8 cellular contexts compared by ENCODE assay signal in the genomic region with DNA sequence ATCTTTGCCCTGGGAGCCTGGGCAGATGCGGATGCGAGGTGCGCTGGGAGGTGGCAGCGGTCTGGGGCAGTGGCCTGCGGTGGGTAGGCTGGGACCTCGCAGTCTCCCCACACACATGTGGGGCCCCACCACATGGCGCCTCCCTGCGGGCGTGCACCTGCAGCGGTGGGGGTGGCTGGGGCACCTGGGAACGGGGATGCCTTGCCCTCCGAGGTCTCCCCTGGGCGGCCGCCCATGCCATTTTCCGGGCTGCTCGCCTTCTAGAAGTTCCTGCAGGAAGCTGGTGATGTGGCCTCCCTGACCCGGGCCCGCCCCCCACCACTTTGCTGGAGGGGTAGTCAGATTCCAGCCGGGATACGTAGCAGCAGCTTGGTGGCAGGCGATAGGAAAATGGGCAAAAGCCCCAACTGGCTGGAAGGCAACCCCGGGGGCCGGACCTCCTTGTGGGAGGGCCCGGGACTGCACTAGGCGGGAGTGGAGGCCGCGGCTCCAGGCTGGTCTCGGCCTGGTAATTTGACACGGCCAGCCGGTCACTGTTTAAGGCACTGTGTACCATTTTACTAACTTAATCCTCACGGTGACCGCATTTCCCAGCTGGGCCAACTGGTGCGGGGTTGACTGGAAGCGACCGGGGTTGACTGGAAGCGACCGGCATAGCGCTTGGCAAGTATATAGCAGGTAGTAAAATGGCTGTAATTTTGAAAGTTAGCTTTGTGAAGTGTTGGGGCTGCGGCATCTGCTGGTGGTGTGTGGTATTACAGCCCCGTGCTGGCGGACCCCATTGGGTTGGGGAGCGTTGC. TPM values are rescaled to one million over a fixed set of nuclear protein-coding genes. Genes with fewer than 3 reads are reported as not detected.
DNase-seq lines count a peak whose midpoint lies in the region; ATAC-seq, FAIRE-seq and TF ChIP-seq lines count a peak whose summit lies in the region.

No MANE protein-coding gene starts in this region.

- TF ChIP-seq POLR2A in HepG2 (IDR thresholded peaks at IDR 0.05; ENCODE audit: insufficient read depth in 1 of 2, low read depth in 2 of 2, low read length in 2 of 2) (no peak), testis (IDR thresholded peaks at IDR 0.05) (no peak)

- H3K36me3 Mint-ChIP-seq in GM23338 (ENCODE audit: low read depth) (peaks cover 88% of the 10 kb centered on the region), brain (peaks cover 50% of the 10 kb centered on the region)

- 93% methylated on average over 41 of the region's 42 CpGs for WGBS in HepG2 (ENCODE audit: low lambda C conversion rate)
- WGBS in testis, 2 donors = 23 to 44% methylated on average over 26 to 42 of the region's 42 CpGs

- peaks cover 44% of the 10 kb centered on the region for H4K20me1 ChIP-seq in GM23338 (replicated peaks; ENCODE audit: insufficient read depth)
- H4K20me1 ChIP-seq in PC-9 (ENCODE audit: insufficient read depth) = 0 out of 2 replicates have a peak, but pooled peaks cover 4% of the 10 kb centered on the region
- peaks cover 7% of the 10 kb centered on the region; the same call in 1 of the 2 replicates for H4K20me1 ChIP-seq in HepG2 (ENCODE audit: insufficient read depth, low read length)

- in situ Hi-C loops in HepG2 (cut with HindIII; ENCODE audit: extremely low pct_ligation_motif_present, low pct_unique_long_range_greater_than_20kb) = no loop called here

- H3K27me3 ChIP-seq in GM23338 (ENCODE audit: insufficient read depth) (no peaks in the 10 kb centered on the region), PC-9 (ENCODE audit: insufficient read depth, low read depth) (no peaks in the 10 kb centered on the region), HepG2 (ENCODE audit: control insufficient read depth in 1 of 2, insufficient read depth in 2 of 2, low read length in 2 of 2) (no peaks in the 10 kb centered on the region), testis (no peaks in the 10 kb centered on the region)

- H3K27me3 Mint-ChIP-seq in GM23338 (ENCODE audit: insufficient read depth, low read depth, poor library complexity) (peaks cover 17% of the 10 kb centered on the region), brain (no peaks in the 10 kb centered on the region)

- TF ChIP-seq CTCF in GM23338 (conservative IDR thresholded peaks at IDR 0.05; ENCODE audit: low read depth in 2 of 2) (peak; percentile 81 to 90), PC-9 (conservative IDR thresholded peaks at IDR 0.05) (peak; percentile 79), brain (conservative IDR thresholded peaks at IDR 0.05) (peak; percentile 48 to 73), HepG2 (CRISPR knock-in tag; IDR thresholded peaks at IDR 0.05) (peak; percentile 73), testis (IDR thresholded peaks at IDR 0.05) (peak; percentile 72 to 86 (median 84))

- H2AFZ ChIP-seq in GM23338 = no peak overlapping the region
- H2AFZ ChIP-seq in PC-9 = no peak overlapping the region
- no peak overlapping the region for H2AFZ ChIP-seq in HepG2 (ENCODE audit: low read length)

- no peak for FAIRE-seq in HepG2 (lab: Jason Lieb, UNC)

- CTCF ChIA-PET in PC-9 (lab: Charles Lee) = interaction anchor here (0.7 to 0.9 kb wide), 5 partner anchors 65 to 346 kb away, joined by 3 to 12 read pairs (median 3); no protein-coding TSS in a partner anchor
- CTCF ChIA-PET in HepG2 (lab: Yijun Ruan, JAX; ENCODE audit: low intra/inter-chr PET ratio, low total read pairs) = interaction anchor here (2.4 kb wide), 1 partner anchor 82 kb away, joined by 13 read pairs; no protein-coding TSS in a partner anchor

- H3K4me3 Mint-ChIP-seq in GM23338 (peak overlapping the region; percentile 32; the same call in 1 of the 3 replicates), brain (no peak overlapping the region)

- H3K4me1 ChIP-seq in GM23338 (ENCODE audit: insufficient read depth) = peaks cover 26% of the 10 kb centered on the region
- H3K4me1 ChIP-seq in PC-9 (replicated peaks; ENCODE audit: insufficient read depth) = no peaks in the 10 kb centered on the region
- H3K4me1 ChIP-seq in HepG2 (ENCODE audit: insufficient read depth, low read length) = no peaks in the 10 kb centered on the region
- no peaks in the 10 kb centered on the region for H3K4me1 ChIP-seq in testis

- H3K27ac Mint-ChIP-seq in GM23338 (peak overlapping the region; percentile 87), brain (peak overlapping the region in 1 of 5 experiments; percentile 47)

- DNase-seq in AG20443 (ENCODE audit: low spot score) = peak; percentile 75
- peak; percentile 92 for DNase-seq in GM23338 (ENCODE audit: low spot score)
- peak in 1 of 2 experiments; percentile 20 for DNase-seq in PC-9
- no peak for DNase-seq in HepG2 (ENCODE audit: low spot score)
- DNase-seq in testis = peak; percentile 83

- BruUV-seq in PC-9 (replicated peaks; lab: Mats Ljungman, UMichigan) (no TSS peak), HepG2 (replicated peaks; lab: Mats Ljungman, UMichigan) (no TSS peak)

- peaks cover 52% of the 10 kb centered on the region for H3K36me3 ChIP-seq in GM23338 (ENCODE audit: insufficient read depth)
- H3K36me3 ChIP-seq in PC-9 (ENCODE audit: low read depth) = peaks cover 32% of the 10 kb centered on the region
- peaks cover 32 to 87% of the 10 kb centered on the region in 2 experiments for H3K36me3 ChIP-seq in HepG2 (replicated peaks in 1 of 2; ENCODE audit: control insufficient read depth in 1 of 2, insufficient read depth in 2 of 2, low read length in 2 of 2)
- H3K36me3 ChIP-seq in testis (ENCODE audit: low read depth, missing control alignments) = no peaks in the 10 kb centered on the region

- H3K9me2 ChIP-seq in GM23338 (ENCODE audit: insufficient read depth) = no peaks in the 10 kb centered on the region
- no peaks in the 10 kb centered on the region for H3K9me2 ChIP-seq in PC-9 (ENCODE audit: insufficient read depth)

- no peak overlapping the region; the same call in 1 of the 2 replicates for H3K4me3 ChIP-seq in GM23338
- H3K4me3 ChIP-seq in PC-9 = no peak overlapping the region
- H3K4me3 ChIP-seq in HepG2 (replicated peaks in 1 of 3; ENCODE audit: insufficient read depth in 1 of 3, low read depth in 2 of 3, low read length in 3 of 3) = no peak overlapping the region
- peak overlapping the region; percentile 32 to 46 for H3K4me3 ChIP-seq in testis

- peak; percentile 81 for TF ChIP-seq RAD21 in HepG2 (CRISPR knock-in tag; IDR thresholded peaks at IDR 0.05)

- H3K9ac ChIP-seq in HepG2 (ENCODE audit: insufficient read depth, low read depth, low read length) = no peak overlapping the region

- TF ChIP-seq EP300 in HepG2 (IDR thresholded peaks at IDR 0.05; ENCODE audit: low read depth in 2 of 2, low read length in 2 of 2) (no peak), HepG2 (CRISPR knock-in tag; IDR thresholded peaks at IDR 0.05; ENCODE audit: borderline replicate concordance) (no peak)

- POLR2A ChIA-PET in PC-9 (lab: Charles Lee; ENCODE audit: unreplicated experiment) (no interaction called here), HepG2 (lab: Yijun Ruan, JAX) (interaction anchor here (0.6 to 1.4 kb wide), 6 partner anchors 36 to 147 kb away, joined by 3 to 8 read pairs (median 4); a partner anchor contains a TSS)

- intact Hi-C loops in PC-9 (cut with micrococcal nuclease; ENCODE audit: unreplicated experiment) (loop anchor here (5.0 to 10.0 kb wide), 4 partner anchors 159 to 1011 kb away; no protein-coding TSS in a partner anchor), HepG2 (cut with micrococcal nuclease; ENCODE audit: unreplicated experiment) (loop anchor here (1.0 to 10.0 kb wide), 2 partner anchors 81 to 231 kb away; no protein-coding TSS in a partner anchor), testis (cut with DNase I; ENCODE audit: low total_unique reads) (no loop called here)

- H3F3A ChIP-seq in GM23338 (replicated peaks; ENCODE audit: low read depth) (peaks cover 68% of the 10 kb centered on the region), PC-9 (ENCODE audit: insufficient read depth, low read depth) (peaks cover 20% of the 10 kb centered on the region)

- ATAC-seq in GM23338 (peak; percentile 82), HepG2 (peak; percentile 56), GM19023 (IDR thresholded peaks at IDR 0.05; ENCODE audit: unreplicated experiment) (no peak), HG03095 (IDR thresholded peaks at IDR 0.05; ENCODE audit: unreplicated experiment) (no peak)

- H3K4me2 ChIP-seq in GM23338 = peak overlapping the region; percentile 51; the same call in 1 of the 2 replicates
- no peak overlapping the region for H3K4me2 ChIP-seq in PC-9
- H3K4me2 ChIP-seq in HepG2 (ENCODE audit: low read depth, low read length) = no peak overlapping the region

- peak overlapping the region; percentile 76 for H3K27ac ChIP-seq in GM23338 (ENCODE audit: low read depth)
- H3K27ac ChIP-seq in PC-9 = no peak overlapping the region
- no peak overlapping the region for H3K27ac ChIP-seq in HepG2 (ENCODE audit: extremely low read length, insufficient read depth, low read length)
- H3K27ac ChIP-seq in testis = peak overlapping the region; percentile 63 to 72

- H3K9me3 ChIP-seq in PC-9 (ENCODE audit: insufficient read depth, low read depth) (no peaks in the 10 kb centered on the region), HepG2 (ENCODE audit: low read length) (no peaks in the 10 kb centered on the region), testis (no peaks in the 10 kb centered on the region)

- H3K79me2 ChIP-seq in GM23338 (replicated peaks; ENCODE audit: insufficient read depth) = peaks cover 54% of the 10 kb centered on the region
- no peaks in the 10 kb centered on the region for H3K79me2 ChIP-seq in PC-9 (ENCODE audit: low read depth)
- H3K79me2 ChIP-seq in HepG2 (ENCODE audit: insufficient read depth, low read length) = peaks cover 5% of the 10 kb centered on the region

- H3K4me1 Mint-ChIP-seq in GM23338 (peaks cover 27% of the 10 kb centered on the region), brain (peaks cover 13% of the 10 kb centered on the region)

- H3K9me3 Mint-ChIP-seq in GM23338 = no peaks in the 10 kb centered on the region
- no peaks in the 10 kb centered on the region for H3K9me3 Mint-ChIP-seq in brain

RNA-seq across cellular contexts. Expression of a gene that starts 38.5 kb away (rescaled TPM):
- total RNA-seq in GM23338 (2014; rRNA removed; shearing (Covaris generic)) = 231 and 249 TPM in 2 replicates
- 66.1 and 68.6 TPM in 2 replicates for polyA plus RNA-seq in GM23338 (2016; fragmentation: Nextera tagmentation; extraction: Ambion mirVana)
- total RNA-seq in PC-9 (2021) = 56.5 and 57.4 TPM in 2 replicates
- not detected for polyA plus RNA-seq in brain (ENCODE audit: insufficient read depth, low read depth, low replicate concordance)
- 75.1 and 116 TPM in 2 replicates for total RNA-seq in HepG2 (2016; rRNA removed; fragmentation: Illumina TruSeq; extraction: Trizol)
- 9.9 and 10.7 TPM in 2 replicates for total RNA-seq in HepG2 (2016; cell fraction: cytosol; rRNA removed; fragmentation: Illumina TruSeq; extraction: Trizol; ENCODE audit: low read depth)
- 72.3 and 98.1 TPM in 2 replicates for total RNA-seq in HepG2 (2016; cell fraction: insoluble cytoplasmic fraction; rRNA removed; fragmentation: Illumina TruSeq; extraction: Trizol)
- total RNA-seq in HepG2 (2016; cell fraction: membrane; rRNA removed; fragmentation: Illumina TruSeq; extraction: Trizol) = 48.4 and 51.3 TPM in 2 replicates
- total RNA-seq in HepG2 (2016; cell fraction: nucleus; rRNA removed; fragmentation: Illumina TruSeq; extraction: Trizol) = 85.9 and 101 TPM in 2 replicates
- polyA plus RNA-seq in HepG2 (2011; rRNA removed) = 29.0 and 29.7 TPM in 2 replicates
- polyA plus RNA-seq in HepG2 (2011; cell fraction: cytosol; rRNA removed) = 20.8 and 22.5 TPM in 2 replicates
- 55.5 and 77.0 TPM in 2 replicates for polyA plus RNA-seq in HepG2 (2011; cell fraction: nucleus; rRNA removed)
- polyA plus RNA-seq in HepG2 (2012) = 38.7 and 44.9 TPM in 2 replicates
- 5.3 and 5.9 TPM in 2 replicates for polyA plus RNA-seq in HepG2 (2016; cell fraction: cytosol; fragmentation: Illumina TruSeq; extraction: Trizol; ENCODE audit: low read depth)
- polyA plus RNA-seq in HepG2 (2016; cell fraction: insoluble cytoplasmic fraction; fragmentation: Illumina TruSeq; extraction: Trizol; ENCODE audit: low read depth) = 74.2 and 94.4 TPM in 2 replicates
- polyA plus RNA-seq in HepG2 (2016; cell fraction: membrane; fragmentation: Illumina TruSeq; extraction: Trizol; ENCODE audit: low read depth) = 16.6 and 19.1 TPM in 2 replicates
- 92.5 and 99.5 TPM in 2 replicates for polyA plus RNA-seq in HepG2 (2016; cell fraction: nucleus; fragmentation: Illumina TruSeq; extraction: Trizol; ENCODE audit: insufficient read depth, low read depth)
- 12.9 and 68.2 TPM in 2 replicates for polyA minus RNA-seq in HepG2 (2011; rRNA and poly(A)+ RNA removed; ENCODE audit: low replicate concordance)
- 68.9 and 72.7 TPM in 2 replicates for polyA minus RNA-seq in HepG2 (2011; cell fraction: cytosol; rRNA and poly(A)+ RNA removed)
- polyA minus RNA-seq in HepG2 (2011; cell fraction: nucleus; rRNA and poly(A)+ RNA removed) = 66.3 and 72.9 TPM in 2 replicates
- total RNA-seq in testis = 10 to 100 TPM; 19.3 to 19.9 TPM
- 10.4 TPM for polyA plus RNA-seq in testis (ENCODE audit: insufficient read depth, low read depth, low replicate concordance)

Comparison
In these comparisons a context has a peak if more than half of its experiments do, and no peak if none do; other contexts are left out.
1. ATAC-seq: peak in GM23338 (single experiment) and HepG2 (single experiment); none in GM19023 (single experiment) and HG03095 (single experiment).
2. H3K27ac ChIP-seq: peak in GM23338 (single experiment) and testis (2 of 2); none in PC-9 (single experiment) and HepG2 (single experiment).
3. H3K4me3 ChIP-seq: peak in testis (2 of 2); none in GM23338 (single experiment), PC-9 (single experiment) and HepG2 (0 of 3).
4. Peak in every context shown above with its lines, with median percentiles within 50 percentile points of each other: CTCF ChIP-seq.